In the genomic region with DNA sequence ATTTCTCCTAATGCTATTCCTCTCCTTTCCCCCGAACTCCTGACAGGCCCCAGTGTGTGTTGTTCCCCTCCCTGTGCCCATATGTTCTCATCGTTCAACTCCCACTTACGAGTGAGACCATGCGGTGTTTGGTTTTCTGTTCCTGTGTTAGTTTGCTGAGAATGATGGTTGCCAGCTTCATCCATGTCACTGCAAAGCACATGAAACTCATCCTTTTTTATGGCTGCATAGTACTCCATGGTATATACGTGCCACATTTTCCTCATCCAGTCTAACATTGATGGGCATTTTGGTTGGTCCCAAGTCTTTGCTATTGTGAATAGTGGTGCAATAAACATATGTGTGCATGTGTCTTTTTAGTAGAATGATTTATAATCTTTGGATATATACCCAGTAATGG, we compare ENCODE assay signal across 3 cellular contexts. TPM values are rescaled to one million over a fixed set of nuclear protein-coding genes. Genes with fewer than 3 reads are reported as not detected.
"Had no signal": no experiment of that assay in that cellular context is flagged by ENCODE, and none has a peak within 500 bp of the region (broad histone marks: within the 10 kb centered on the region; RNA-seq: fewer than 3 reads in every experiment).

No MANE protein-coding gene starts in this region.

RNA-seq across cellular contexts. Expression of gene WNT16, which starts 38.9 kb away (rescaled TPM):
- total RNA-seq: HepG2, HT-29, HT1080 had no signal
- polyA plus RNA-seq: HepG2 had no signal
